12 cellular contexts compared by ENCODE assay signal in genomic region chr13:113997845-113998751, GRCh38. TPM values are rescaled to one million over a fixed set of nuclear protein-coding genes. Genes with fewer than 3 reads are reported as not detected.
A peak's percentile ranks its signal among the peaks of the same experiment; 100 is the strongest.
DNase-seq lines count a peak whose midpoint lies in the region; TF ChIP-seq lines count a peak whose summit lies in the region.
"Had no signal": no experiment of that assay in that cellular context is flagged by ENCODE, and none has a peak within 500 bp of the region (broad histone marks: within the 10 kb centered on the region; RNA-seq: fewer than 3 reads in every experiment).

No MANE protein-coding gene starts in this region.

- peak overlapping the region; percentile 81 for H3K27ac Mint-ChIP-seq in neural progenitor cell

- no peak for TF ChIP-seq CTCF in Peyer's patch (IDR thresholded peaks at IDR 0.05)
- no peak for TF ChIP-seq CTCF in neural progenitor cell (IDR thresholded peaks at IDR 0.05)

- TF ChIP-seq POLR2A in Peyer's patch (IDR thresholded peaks at IDR 0.05) = no peak

- H3K9me3 Mint-ChIP-seq in neural progenitor cell = no peaks in the 10 kb centered on the region

- H3K4me3 Mint-ChIP-seq in neural progenitor cell = no peak overlapping the region

- peak; percentile 80 for DNase-seq in AG20443 (ENCODE audit: low spot score)
- DNase-seq in Peyer's patch = no peak
- peak; percentile 87 for DNase-seq in fibroblast of gingiva (ENCODE audit: low read depth)
- DNase-seq in neural progenitor cell (ENCODE audit: low spot score) = no peak
- DNase-seq in stimulated activated CD4-positive, alpha-beta T cell treated with anti-CD3 and anti-CD28 coated beads, Interleukin-4, amount 100 ng/mL, for 1 hour = no peak
- no peak for DNase-seq in kidney glomerular epithelial cell (lab: John Stamatoyannopoulos, UW)
- DNase-seq in NCI-H187 treated with DMSO at 0.1 percent for 48 hours (lab: John Stamatoyannopoulos, UW) = no peak
- DNase-seq in SKM-1 treated with dmso at 0.1 percent for 144 hours (lab: John Stamatoyannopoulos, UW; ENCODE audit: unreplicated experiment) = no peak
- DNase-seq: NCI-H2227 treated with DMSO at 0.1 percent for 48 hours, WERI-Rb-1 had no signal

- peaks cover 13% of the 10 kb centered on the region for H3K36me3 Mint-ChIP-seq in neural progenitor cell

- H3K4me1 ChIP-seq in Peyer's patch = peaks cover 0 to 6% (median 0%) of the 10 kb centered on the region in 4 donors
- no peaks in the 10 kb centered on the region for H3K4me1 ChIP-seq in neural progenitor cell

- no peaks in the 10 kb centered on the region for H4K20me1 ChIP-seq in neural progenitor cell (ENCODE audit: low read depth)

- no peak overlapping the region for H3K9ac ChIP-seq in neural progenitor cell

- no peaks in the 10 kb centered on the region for H3K27me3 Mint-ChIP-seq in neural progenitor cell (ENCODE audit: insufficient read depth, low read depth)

- no peak overlapping the region for H3K4me3 ChIP-seq in Peyer's patch
- no peak overlapping the region for H3K4me3 ChIP-seq in neural progenitor cell
- H3K4me3 ChIP-seq: cardiac muscle cell had no signal

- no peaks in the 10 kb centered on the region for H3K9me3 ChIP-seq in Peyer's patch
- H3K9me3 ChIP-seq in neural progenitor cell (ENCODE audit: low read depth) = no peaks in the 10 kb centered on the region

- H3K4me1 Mint-ChIP-seq in neural progenitor cell = peaks cover 5% of the 10 kb centered on the region

- H3K27me3 ChIP-seq in Peyer's patch = no peaks in the 10 kb centered on the region
- no peaks in the 10 kb centered on the region for H3K27me3 ChIP-seq in neural progenitor cell
- H3K27me3 ChIP-seq: cardiac muscle cell had no signal

- no peak overlapping the region for H2AFZ ChIP-seq in neural progenitor cell (replicated peaks)

- H3K36me3 ChIP-seq in Peyer's patch (peaks cover 0 to 9% (median 0%) of the 10 kb centered on the region in 3 donors), neural progenitor cell (no peaks in the 10 kb centered on the region)
- H3K36me3 ChIP-seq: cardiac muscle cell had no signal

- no peaks in the 10 kb centered on the region for H3K79me2 ChIP-seq in neural progenitor cell (ENCODE audit: low read depth)

- H3F3A ChIP-seq in neural progenitor cell (ENCODE audit: low read depth) = no peaks in the 10 kb centered on the region

- no peak overlapping the region for H3K4me2 ChIP-seq in neural progenitor cell

- H3K27ac ChIP-seq in Peyer's patch (peak overlapping the region in 3 of 4 donors; percentile 30 to 60 (median 42)), neural progenitor cell (no peak overlapping the region)
- H3K27ac ChIP-seq: cardiac muscle cell, HL-60, WERI-Rb-1 had no signal

RNA-seq across cellular contexts. Expression of gene C13orf46, which starts 24.2 kb away (rescaled TPM):
- total RNA-seq in Peyer's patch (under 1 TPM in 2 of 4 donors, not detected in 2; 0.35 to 0.83 TPM), neural progenitor cell (ENCODE audit: low replicate concordance) (not detected in 2 replicates)
- total RNA-seq: cardiac muscle cell had no signal

Comparison
In these comparisons a context has a peak if more than half of its experiments do, and no peak if none do; other contexts are left out.
1. DNase-seq: peak in AG20443 (single experiment) and fibroblast of gingiva (single experiment); none in Peyer's patch (0 of 3), neural progenitor cell (single experiment), stimulated activated CD4-positive, alpha-beta T cell treated with anti-CD3 and anti-CD28 coated beads, Interleukin-4, amount 100 ng/mL, for 1 hour (single experiment), kidney glomerular epithelial cell (single experiment), NCI-H187 treated with DMSO at 0.1 percent for 48 hours (single experiment) and SKM-1 treated with dmso at 0.1 percent for 144 hours (single experiment).